In the genomic region with DNA sequence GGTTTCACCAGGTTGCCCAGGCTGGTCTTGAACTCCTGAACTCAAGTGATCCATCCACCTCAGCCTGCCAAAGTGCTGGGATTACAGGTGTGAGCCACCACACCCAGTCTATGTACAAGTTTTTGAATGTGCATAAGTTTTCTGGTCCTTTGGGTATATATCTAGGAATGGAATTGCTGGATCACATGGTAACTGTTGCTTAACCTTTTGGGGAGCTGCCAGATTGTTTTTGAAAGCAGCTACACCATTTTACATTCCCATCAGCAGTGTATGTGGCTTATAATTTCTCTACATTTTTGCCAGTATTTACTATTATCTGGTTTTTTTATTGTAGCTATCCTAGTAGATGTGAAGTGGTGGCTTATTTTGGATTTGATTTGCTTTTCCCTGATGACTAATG, we compare ENCODE assay signal across 19 cellular contexts. TPM values are rescaled to one million over a fixed set of nuclear protein-coding genes. Genes with fewer than 3 reads are reported as not detected.
DNase-seq lines count a peak whose midpoint lies in the region; ATAC-seq and TF ChIP-seq lines count a peak whose summit lies in the region.
"Had no signal": no experiment of that assay in that cellular context is flagged by ENCODE, and none has a peak within 500 bp of the region (broad histone marks: within the 10 kb centered on the region; RNA-seq: fewer than 3 reads in every experiment).

No MANE protein-coding gene starts in this region.

- H3K27me3 Mint-ChIP-seq in activated T-cell treated with anti-CD3 and anti-CD28 coated beads, Interleukin-2, amount 50 U/mL, for 4 hours (ENCODE audit: low read depth), result no peaks in the 10 kb centered on the region

- peaks cover 46% of the 10 kb centered on the region for H3K4me1 Mint-ChIP-seq in activated T-cell treated with anti-CD3 and anti-CD28 coated beads, Interleukin-2, amount 50 U/mL, for 4 hours (ENCODE audit: low read depth)

- H3K36me3 Mint-ChIP-seq in activated T-cell treated with anti-CD3 and anti-CD28 coated beads, Interleukin-2, amount 50 U/mL, for 4 hours (ENCODE audit: insufficient read depth), result peaks cover 8% of the 10 kb centered on the region

- no peak for TF ChIP-seq CTCF in cardiac fibroblast (IDR thresholded peaks at IDR 0.05; ENCODE audit: low read depth, low read length)
- no peak for TF ChIP-seq CTCF in foreskin fibroblast (IDR thresholded peaks at IDR 0.05; ENCODE audit: low read depth, low read length)

- no peak overlapping the region for H3K4me3 ChIP-seq in cardiac fibroblast (replicated peaks in 1 of 2; ENCODE audit: low read depth in 2 of 2, low read length in 2 of 2)
- no peak overlapping the region for H3K4me3 ChIP-seq in foreskin fibroblast (ENCODE audit: low read depth in 1 of 2, low read length in 2 of 2)
- H3K4me3 ChIP-seq: A549 had no signal

- ATAC-seq in activated T-cell treated with anti-CD3 and anti-CD28 coated beads, Interleukin-2, amount 50 U/mL, for 4 hours, result no peak
- ATAC-seq in HG03039 (IDR thresholded peaks at IDR 0.05; ENCODE audit: unreplicated experiment), result no peak
- ATAC-seq: A549, HepG2 had no signal

- H3K9me3 Mint-ChIP-seq in activated T-cell treated with anti-CD3 and anti-CD28 coated beads, Interleukin-2, amount 50 U/mL, for 4 hours, result no peaks in the 10 kb centered on the region

- peak; percentile 33 for DNase-seq in EH (ENCODE audit: low read depth)
- DNase-seq in LHCN-M2 (ENCODE audit: low read depth), result peak; percentile 25
- DNase-seq in cardiac fibroblast (ENCODE audit: low read depth in 2 of 2), result peak; percentile 64 to 70
- DNase-seq in foreskin fibroblast, result peak; percentile 27 to 63
- no peak for DNase-seq in NCI-H146 (lab: John Stamatoyannopoulos, UW)
- DNase-seq in activated T-cell treated with anti-CD3 and anti-CD28 coated beads, Interleukin-2, amount 50 U/mL, for 4 hours, result no peak
- DNase-seq in NCI-H1417 (lab: John Stamatoyannopoulos, UW), result no peak
- DNase-seq: DND-41; GF-D8; MM.1S; NCI-H1105 treated with DMSO at 0.1 percent for 48 hours; NCI-H187 treated with DMSO at 0.1 percent for 48 hours; NCI-H446; NCI-H69; NK-92 treated with Interleukin-12 subunit alpha and Interleukin-12 subunit beta, amount 100 ng/mL, for 24 hours; RPMI8226 had no signal

- no peak overlapping the region for H3K4me3 Mint-ChIP-seq in activated T-cell treated with anti-CD3 and anti-CD28 coated beads, Interleukin-2, amount 50 U/mL, for 4 hours

RNA-seq across cellular contexts. Expression of a gene that starts 8.9 kb away (rescaled TPM):
- 20.3 and 29.5 TPM in 2 replicates for total RNA-seq in LHCN-M2 (2014; rRNA removed)
- 3.5 TPM for polyA plus RNA-seq in LHCN-M2 (2012)
- 10 to 100 TPM; 20.3 to 22.9 (median 20.6) TPM for total RNA-seq in activated T-cell treated with anti-CD3 and anti-CD28 coated beads, Interleukin-2, amount 50 U/mL, for 4 hours

RNA-seq across cellular contexts. Expression of a gene that starts 50.7 kb away (rescaled TPM):
- 19.3 and 26.9 TPM in 2 replicates for total RNA-seq in LHCN-M2 (2014; rRNA removed)
- 7.4 TPM for polyA plus RNA-seq in LHCN-M2 (2012)
- total RNA-seq in activated T-cell treated with anti-CD3 and anti-CD28 coated beads, Interleukin-2, amount 50 U/mL, for 4 hours, result 10 to 100 TPM; 11.2 to 32.2 (median 15.2) TPM

Comparison
In these comparisons a context has a peak if more than half of its experiments do, and no peak if none do; other contexts are left out.
1. DNase-seq: peak in EH (single experiment), LHCN-M2 (single experiment), cardiac fibroblast (2 of 2) and foreskin fibroblast (2 of 2); none in NCI-H146 (single experiment), activated T-cell treated with anti-CD3 and anti-CD28 coated beads, Interleukin-2, amount 50 U/mL, for 4 hours (single experiment) and NCI-H1417 (0 of 3).